In the genomic region with DNA sequence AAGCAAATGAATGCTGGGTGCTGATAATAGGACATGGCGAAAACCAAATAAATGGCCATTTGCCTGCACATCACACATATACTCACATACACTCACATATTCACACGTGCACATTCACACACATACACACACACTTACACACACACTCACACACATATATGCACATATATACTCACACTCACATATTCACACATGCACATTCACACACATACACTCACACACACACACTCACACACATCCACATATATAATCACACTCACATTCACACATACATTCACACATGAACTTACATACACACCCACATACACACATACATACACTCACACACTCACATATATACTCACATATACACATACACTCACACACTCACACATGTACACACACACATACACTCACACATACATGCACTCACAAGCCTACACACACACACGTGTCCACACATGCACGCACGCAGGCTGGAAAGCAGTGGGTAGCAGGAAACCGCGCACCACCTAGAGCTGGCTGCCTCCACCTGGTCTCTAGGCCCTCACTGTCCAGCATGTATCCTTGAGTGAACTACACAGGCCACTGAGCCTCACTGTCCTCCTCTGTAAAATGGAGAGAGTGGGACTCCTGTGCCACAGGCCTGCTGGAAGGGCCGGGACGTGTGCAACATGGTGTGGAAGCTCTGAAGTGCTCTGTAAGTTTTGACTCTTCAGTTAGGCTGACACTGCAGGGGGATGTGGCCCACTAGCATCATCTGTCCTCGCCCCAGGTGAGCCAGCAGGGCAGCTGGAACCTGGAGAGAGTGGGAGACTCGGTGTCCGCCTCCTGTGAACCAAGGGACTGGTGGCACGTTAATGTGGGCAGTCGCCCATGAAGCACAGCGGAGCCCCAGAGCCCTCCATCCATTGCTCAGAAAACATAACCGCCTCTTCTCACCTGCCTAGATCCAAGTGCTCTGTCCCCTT, we compare ENCODE assay signal across 17 cellular contexts. TPM values are rescaled to one million over a fixed set of nuclear protein-coding genes. Genes with fewer than 3 reads are reported as not detected.
A peak's percentile ranks its signal among the peaks of the same experiment; 100 is the strongest.
DNase-seq lines count a peak whose midpoint lies in the region; ATAC-seq, FAIRE-seq and TF ChIP-seq lines count a peak whose summit lies in the region.
"Had no signal": no experiment of that assay in that cellular context is flagged by ENCODE, and none has a peak within 500 bp of the region (broad histone marks: within the 10 kb centered on the region; RNA-seq: fewer than 3 reads in every experiment).

No MANE protein-coding gene starts in this region.

- H3K27ac ChIP-seq in H9 (ENCODE audit: insufficient read length, low read depth, low read length) (no peak overlapping the region), GM12878 (ENCODE audit: control insufficient read depth, insufficient read depth) (no peak overlapping the region)
- H3K27ac ChIP-seq: KMS-11 had no signal

- H4K5ac ChIP-seq in H9 (ENCODE audit: insufficient read length, low read depth, low read length): no peak overlapping the region

- H3K36me3 Mint-ChIP-seq in H9 (ENCODE audit: insufficient read depth in 1 of 3, low read depth in 3 of 3): no peaks in the 10 kb centered on the region
- H3K36me3 Mint-ChIP-seq: CD4-positive, alpha-beta memory T cell had no signal

- no peak overlapping the region for H2BK5ac ChIP-seq in H9 (ENCODE audit: insufficient read length, low read length)

- H3K27me3 ChIP-seq in H9 (ENCODE audit: insufficient read depth, low read length) (no peaks in the 10 kb centered on the region), GM12878 (replicated peaks in 1 of 2; ENCODE audit: control insufficient read depth in 2 of 2, insufficient read depth in 2 of 2, low read length in 1 of 2) (peaks cover 0 to 1% of the 10 kb centered on the region in 2 experiments; a peak in 1 of 4 replicates)

- RAD21 ChIA-PET in GM12878 (lab: Charles Lee; ENCODE audit: unreplicated experiment): interaction anchor here (1.2 to 1.5 kb wide), 3 partner anchors 48 to 65 kb away, joined by 3 to 5 read pairs (median 4); no protein-coding TSS in a partner anchor

- no peak overlapping the region for H2AK5ac ChIP-seq in H9 (ENCODE audit: insufficient read length, low read length)

- H3K4me2 ChIP-seq in H9 (ENCODE audit: insufficient read depth, insufficient read length, low read length) (no peak overlapping the region), GM12878 (ENCODE audit: control insufficient read depth, insufficient read depth) (no peak overlapping the region)
- H3K4me2 ChIP-seq: KMS-11 had no signal

- H4K20me1 ChIP-seq in H9 (ENCODE audit: control insufficient read depth, insufficient read depth, insufficient read length) (no peaks in the 10 kb centered on the region), GM12878 (ENCODE audit: control insufficient read depth, insufficient read depth) (no peaks in the 10 kb centered on the region)

- H2BK12ac ChIP-seq in H9 (ENCODE audit: insufficient read length, low read depth, low read length): no peak overlapping the region

- POLR2A ChIA-PET in GM12878 (lab: Charles Lee): no interaction called here

- H3K9ac ChIP-seq in H9 (ENCODE audit: extremely low read depth, insufficient read length, low read length): no peak overlapping the region
- no peak overlapping the region for H3K9ac ChIP-seq in GM12878 (ENCODE audit: control insufficient read depth, insufficient read depth, low read length)
- H3K9ac ChIP-seq: KMS-11 had no signal

- H3K9me3 Mint-ChIP-seq in H9: no peaks in the 10 kb centered on the region; a peak in 2 of 5 replicates
- H3K9me3 Mint-ChIP-seq: CD4-positive, alpha-beta memory T cell; T-helper 1 cell treated with Interleukin-12 subunit alpha and Interleukin-12 subunit beta and Interleukin-4 antibody, amounts not matched to agents 30 μg/mL and 1 μg/mL, for 36 hours had no signal

- TF ChIP-seq RAD21 in GM12878 (IDR thresholded peaks at IDR 0.05; ENCODE audit: insufficient read depth, low read depth, low read length): no peak

- no peak overlapping the region for H3K4me3 Mint-ChIP-seq in H9
- H3K4me3 Mint-ChIP-seq: CD4-positive, alpha-beta memory T cell; T-helper 1 cell treated with Interleukin-12 subunit alpha and Interleukin-12 subunit beta and Interleukin-4 antibody, amounts not matched to agents 30 μg/mL and 1 μg/mL, for 36 hours had no signal

- no peak overlapping the region for H2BK20ac ChIP-seq in H9 (ENCODE audit: low read depth, low read length, poor library complexity, severe bottlenecking)

- H3T11ph ChIP-seq in H9 (ENCODE audit: low read length): no peak overlapping the region

- no CpG with 5 or more reads among the region's 16 CpGs for WGBS in H9 (ENCODE audit: extremely low coverage, insufficient read length, low lambda C conversion rate)
- WGBS in GM12878 (ENCODE audit: insufficient coverage, insufficient replicate concordance, low lambda C conversion rate, missing lambda C conversion rate): 53% methylated on average over 15 of the region's 16 CpGs

- H3K14ac ChIP-seq in H9 (ENCODE audit: insufficient read depth, low read length): no peak overlapping the region

- H3K79me2 ChIP-seq in H9 (ENCODE audit: insufficient read depth, low read length): no peaks in the 10 kb centered on the region
- no peaks in the 10 kb centered on the region for H3K79me2 ChIP-seq in GM12878 (ENCODE audit: control insufficient read depth, insufficient read depth, low read length)

- no peak overlapping the region for H3K23ac ChIP-seq in H9 (ENCODE audit: insufficient read length, low read depth, low read length)

- no peak overlapping the region for H4K91ac ChIP-seq in H9 (ENCODE audit: insufficient read length, low read depth, low read length)

- H3K18ac ChIP-seq in H9 (ENCODE audit: insufficient read length, low read depth, low read length): no peak overlapping the region

- no peak for FAIRE-seq in GM12878 (lab: Jason Lieb, UNC)

- H3K9me3 ChIP-seq in H9 (ENCODE audit: control insufficient read depth, low read depth, low read length): no peaks in the 10 kb centered on the region
- H3K9me3 ChIP-seq in GM12878 (replicated peaks; ENCODE audit: control insufficient read depth, insufficient read depth, low read length): no peaks in the 10 kb centered on the region
- H3K9me3 ChIP-seq: Caco-2 had no signal

- intact Hi-C loops in GM12878 (cut with micrococcal nuclease; ENCODE audit: unreplicated experiment): no loop called here

- H3K23me2 ChIP-seq in H9 (ENCODE audit: insufficient read length, low read depth, low read length, poor library complexity, severe bottlenecking): no peaks in the 10 kb centered on the region

- H3K4ac ChIP-seq in H9 (ENCODE audit: low read depth, low read length): no peak overlapping the region

- H3K4me3 ChIP-seq in GM12878: no peak overlapping the region

- H3K4me1 ChIP-seq in H9 (ENCODE audit: insufficient read depth, low read length) (no peaks in the 10 kb centered on the region), GM12878 (ENCODE audit: control insufficient read depth, insufficient read depth, low read length) (no peaks in the 10 kb centered on the region)

- SMC1A ChIA-PET in GM12878 (lab: Charles Lee; ENCODE audit: uncharacterized antibody, unreplicated experiment): interaction anchor here (1.0 kb wide), 1 partner anchor 15 kb away, joined by 5 read pairs; the partner anchor contains the start of gene TMEM72

- H2BK120ac ChIP-seq in H9 (ENCODE audit: low read depth, low read length, poor library complexity, severe bottlenecking): no peak overlapping the region

- no peak for TF ChIP-seq EP300 in GM12878 (IDR thresholded peaks at IDR 0.05; ENCODE audit: borderline replicate concordance in 1 of 2, control insufficient read depth in 1 of 2, low read depth in 2 of 2, low read length in 2 of 2)

- H3K56ac ChIP-seq in H9 (ENCODE audit: insufficient read length, low read depth, low read length): no peak overlapping the region

- no peaks in the 10 kb centered on the region for H3K79me1 ChIP-seq in H9 (ENCODE audit: insufficient read depth, low read depth, low read length, poor library complexity, severe bottlenecking)

- no peak for TF ChIP-seq POLR2A in GM12878 (IDR thresholded peaks at IDR 0.05; ENCODE audit: low read depth, low read length)

- H2AFZ ChIP-seq in H9 (ENCODE audit: low read length) (no peak overlapping the region), GM12878 (ENCODE audit: control insufficient read depth, low read depth, low read length) (no peak overlapping the region)

- H3K27me3 Mint-ChIP-seq in H9 (ENCODE audit: low read depth): peaks cover 24% of the 10 kb centered on the region

- BruUV-seq in GM12878 (replicated peaks; lab: Mats Ljungman, UMichigan): no TSS peak

- H3K36me3 ChIP-seq in GM12878 (ENCODE audit: control insufficient read depth in 2 of 2, insufficient read depth in 2 of 2, low read length in 1 of 2): no peaks in the 10 kb centered on the region; a peak in 1 of 4 replicates

- no peak overlapping the region for H4K8ac ChIP-seq in H9 (replicated peaks; ENCODE audit: insufficient read length, low read depth, low read length)

- in situ Hi-C loops in GM12878 (cut with MboI): no loop called here

- TF ChIP-seq CTCF in H9 (conservative IDR thresholded peaks at IDR 0.05) (no peak), GM12878 (IDR thresholded peaks at IDR 0.05 in 2 of 3, conservative IDR thresholded peaks at IDR 0.05 in 1 of 3; ENCODE audit: control insufficient read depth in 2 of 3, extremely low read depth in 1 of 3, insufficient read depth in 1 of 3, low read depth in 3 of 3, low read length in 3 of 3) (no peak)

- CTCF ChIA-PET in GM12878 (lab: Yijun Ruan, JAX): interaction anchor here (0.6 to 1.3 kb wide), 2 partner anchors 70 to 357 kb away, joined by 3 read pairs; no protein-coding TSS in a partner anchor

- no peak for ATAC-seq in GM12878
- ATAC-seq in left lobe of liver: no peak
- no peak for ATAC-seq in HG02852 (IDR thresholded peaks at IDR 0.05; ENCODE audit: unreplicated experiment)
- no peak for ATAC-seq in HG02588 (IDR thresholded peaks at IDR 0.05; ENCODE audit: unreplicated experiment)
- no peak for ATAC-seq in GM21717 (IDR thresholded peaks at IDR 0.05; ENCODE audit: unreplicated experiment)

- DNase-seq in H9 (peak; percentile 19), GM12878 (ENCODE audit: low read depth, low spot score) (no peak), left lobe of liver (ENCODE audit: low spot score) (peak; percentile 35), ureter (ENCODE audit: low spot score) (peak; percentile 15)
- DNase-seq: CD4-positive, alpha-beta memory T cell; DMS 273 treated with DMSO at 0.1 percent for 48 hours; HCEC 1CT; MV-4-11; NCI-H2081 treated with DMSO at 0.1 percent for 48 hours; NCI-H446 had no signal

- peaks cover 0 to 5% of the 10 kb centered on the region in 2 experiments; a peak in 2 of 4 replicates for H3K4me1 Mint-ChIP-seq in H9
- H3K4me1 Mint-ChIP-seq: CD4-positive, alpha-beta memory T cell had no signal

- H2BK15ac ChIP-seq in H9 (ENCODE audit: low read depth, low read length): no peak overlapping the region

- H3K27ac Mint-ChIP-seq in H9: no peak overlapping the region
- H3K27ac Mint-ChIP-seq: CD4-positive, alpha-beta memory T cell; T-helper 1 cell treated with Interleukin-12 subunit alpha and Interleukin-12 subunit beta and Interleukin-4 antibody, amounts not matched to agents 30 μg/mL and 1 μg/mL, for 36 hours had no signal

RNA-seq across cellular contexts. Expression of gene TMEM72, which starts 14.9 kb away (rescaled TPM):
- total RNA-seq in H9 (2021) (not detected in 2 replicates), GM12878 (2014; rRNA removed) (not detected in 2 replicates), GM12878 (2014; rRNA removed; fragmentation: Illumina TruSeq; extraction: Trizol) (not detected in 2 replicates), GM12878 (2021) (not detected in 2 replicates), left lobe of liver (not detected), ureter (not detected)
- not detected in 2 replicates for total RNA-seq in GM12878 (2013; cell fraction: nucleolus; rRNA removed)
- polyA plus RNA-seq in GM12878 (2011; ENCODE audit: low read depth): not detected
- polyA plus RNA-seq in GM12878 (2011; rRNA removed) (0.07 and 0.12 TPM in 2 replicates), GM12878 (2014; fragmentation: Illumina TruSeq; extraction: Trizol) (not detected in 2 replicates), GM12878 (2014; fragmentation: Nextera tagmentation; extraction: Ambion mirVana) (not detected), GM12878 (2014; rRNA removed) (not detected in 2 replicates), GM12878 (2016; fragmentation: Nextera tagmentation; extraction: Ambion mirVana) (not detected)
- polyA plus RNA-seq in GM12878 (2011; cell fraction: cytosol; rRNA removed): 0.21 and 0.32 TPM in 2 replicates
- 0.28 and 0.42 TPM in 2 replicates for polyA plus RNA-seq in GM12878 (2011; cell fraction: nucleus; rRNA removed)
- polyA plus RNA-seq in GM12878 (2012): 0.08 TPM in 1 of 2 replicates, not detected in the other
- polyA minus RNA-seq in GM12878 (2011; rRNA and poly(A)+ RNA removed): 0.29 and 0.41 TPM in 2 replicates
- not detected in 2 replicates for polyA minus RNA-seq in GM12878 (2011; cell fraction: cytosol; rRNA and poly(A)+ RNA removed)
- polyA minus RNA-seq in GM12878 (2011; cell fraction: nucleus; rRNA and poly(A)+ RNA removed): 0.12 TPM in 1 of 2 replicates, not detected in the other
- total RNA-seq: Caco-2; CD4-positive, alpha-beta memory T cell had no signal
- polyA plus RNA-seq: BJ; CD4-positive, alpha-beta memory T cell had no signal

RNA-seq across cellular contexts. Expression of gene RASSF4, which starts 33.5 kb away (rescaled TPM):
- total RNA-seq in H9 (2021) (11.3 and 11.5 TPM in 2 replicates), GM12878 (2014; rRNA removed) (15.6 and 16.5 TPM in 2 replicates), GM12878 (2014; rRNA removed; fragmentation: Illumina TruSeq; extraction: Trizol) (10.9 and 11.9 TPM in 2 replicates), GM12878 (2021) (20.0 and 21.1 TPM in 2 replicates), left lobe of liver (25.0 TPM), ureter (22.7 TPM)
- 175 and 194 TPM in 2 replicates for total RNA-seq in GM12878 (2013; cell fraction: nucleolus; rRNA removed)
- polyA plus RNA-seq in GM12878 (2011; ENCODE audit: low read depth): 9.8 TPM
- polyA plus RNA-seq in GM12878 (2011; rRNA removed) (50.8 and 71.1 TPM in 2 replicates), GM12878 (2014; fragmentation: Illumina TruSeq; extraction: Trizol) (6.3 and 10.7 TPM in 2 replicates), GM12878 (2014; fragmentation: Nextera tagmentation; extraction: Ambion mirVana) (1 to 10 TPM; 3.7 to 4.0 TPM), GM12878 (2014; rRNA removed) (17.1 and 19.4 TPM in 2 replicates), GM12878 (2016; fragmentation: Nextera tagmentation; extraction: Ambion mirVana) (10 to 100 TPM; 17.1 to 19.1 TPM)
- 55.8 and 83.7 TPM in 2 replicates for polyA plus RNA-seq in GM12878 (2011; cell fraction: cytosol; rRNA removed)
- polyA plus RNA-seq in GM12878 (2011; cell fraction: nucleus; rRNA removed): 307 and 389 TPM in 2 replicates
- 16.9 and 18.3 TPM in 2 replicates for polyA plus RNA-seq in GM12878 (2012)
- 45.6 and 75.7 TPM in 2 replicates for polyA minus RNA-seq in GM12878 (2011; rRNA and poly(A)+ RNA removed)
- 17.1 and 19.4 TPM in 2 replicates for polyA minus RNA-seq in GM12878 (2011; cell fraction: cytosol; rRNA and poly(A)+ RNA removed)
- 66.4 and 98.8 TPM in 2 replicates for polyA minus RNA-seq in GM12878 (2011; cell fraction: nucleus; rRNA and poly(A)+ RNA removed)

RNA-seq across cellular contexts. Expression of gene DEPP1, which starts 52.5 kb away (rescaled TPM):
- total RNA-seq in H9 (2021) (1.7 and 2.4 TPM in 2 replicates), GM12878 (2014; rRNA removed) (7.8 and 8.4 TPM in 2 replicates), GM12878 (2014; rRNA removed; fragmentation: Illumina TruSeq; extraction: Trizol) (5.6 and 5.7 TPM in 2 replicates), GM12878 (2021) (8.6 and 8.9 TPM in 2 replicates), left lobe of liver (6.8 TPM), ureter (62.7 TPM)
- total RNA-seq in GM12878 (2013; cell fraction: nucleolus; rRNA removed): 23.8 and 31.1 TPM in 2 replicates
- polyA plus RNA-seq in GM12878 (2011; ENCODE audit: low read depth): 1.2 TPM
- polyA plus RNA-seq in GM12878 (2011; rRNA removed) (2.4 and 4.5 TPM in 2 replicates), GM12878 (2014; fragmentation: Illumina TruSeq; extraction: Trizol) (3.8 and 6.1 TPM in 2 replicates), GM12878 (2014; fragmentation: Nextera tagmentation; extraction: Ambion mirVana) (1 to 10 TPM; 1.7 to 1.8 TPM), GM12878 (2014; rRNA removed) (8.5 TPM in 2 replicates), GM12878 (2016; fragmentation: Nextera tagmentation; extraction: Ambion mirVana) (10 to 100 TPM; 11.0 to 12.1 TPM)
- polyA plus RNA-seq in GM12878 (2011; cell fraction: cytosol; rRNA removed): 5.2 and 6.2 TPM in 2 replicates
- 3.0 and 3.7 TPM in 2 replicates for polyA plus RNA-seq in GM12878 (2011; cell fraction: nucleus; rRNA removed)
- polyA plus RNA-seq in GM12878 (2012): 2.1 and 4.4 TPM in 2 replicates
- polyA minus RNA-seq in GM12878 (2011; rRNA and poly(A)+ RNA removed): 6.1 and 8.3 TPM in 2 replicates
- 2.6 and 3.1 TPM in 2 replicates for polyA minus RNA-seq in GM12878 (2011; cell fraction: cytosol; rRNA and poly(A)+ RNA removed)
- 8.7 and 10.1 TPM in 2 replicates for polyA minus RNA-seq in GM12878 (2011; cell fraction: nucleus; rRNA and poly(A)+ RNA removed)
- total RNA-seq: CD4-positive, alpha-beta memory T cell had no signal
- polyA plus RNA-seq: CD4-positive, alpha-beta memory T cell had no signal
